35 cellular contexts compared by ENCODE assay signal in genomic region chr1:202605515-202605914, GRCh38.
"Had no signal": no experiment of that assay in that cellular context is flagged by ENCODE, and none has a peak within 500 bp of the region (broad histone marks: within the 10 kb centered on the region; RNA-seq: fewer than 3 reads in every experiment).

No MANE protein-coding gene starts in this region.

- ATAC-seq: activated CD4-positive, alpha-beta T cell treated with anti-CD3 and anti-CD28 coated beads for 36 hours; activated CD8-positive, alpha-beta memory T cell treated with anti-CD3 and anti-CD28 coated beads, Interleukin-2, amount 10 ng/mL, durations not matched to agents 7 days and 5 days; activated CD8-positive, alpha-beta T cell treated with anti-CD3 and anti-CD28 coated beads, Interleukin-2, amount 10 ng/mL, durations not matched to agents 7 days and 5 days; activated naive CD8-positive, alpha-beta T cell treated with anti-CD3 and anti-CD28 coated beads, Interleukin-2, amount 50 U/mL, for 24 hours had no signal

- H3K9me3 ChIP-seq: ascending aorta had no signal

- H3K27me3 ChIP-seq: ascending aorta, cardiac muscle cell had no signal

- H3K27ac ChIP-seq: ascending aorta, cardiac muscle cell, VCaP had no signal

- H3K4me3 Mint-ChIP-seq: activated B cell treated with CpG ODN at 0.5 μM for 24 hours; activated CD4-positive, alpha-beta memory T cell treated with anti-CD3 and anti-CD28 coated beads, Interleukin-2, amount 10 ng/mL, durations not matched to agents 7 days and 5 days; activated CD4-positive, alpha-beta T cell treated with anti-CD3 and anti-CD28 coated beads for 36 hours; activated CD4-positive, alpha-beta T cell treated with anti-CD3 and anti-CD28 coated beads, Interleukin-2, amount 10 ng/mL, durations not matched to agents 7 days and 5 days; activated CD8-positive, alpha-beta memory T cell treated with anti-CD3 and anti-CD28 coated beads, Interleukin-2, amount 10 ng/mL, durations not matched to agents 7 days and 5 days; activated CD8-positive, alpha-beta T cell treated with anti-CD3 and anti-CD28 coated beads, Interleukin-2, amount 10 ng/mL, durations not matched to agents 7 days and 5 days; activated naive CD4-positive, alpha-beta T cell treated with anti-CD3 and anti-CD28 coated beads, Interleukin-2, amount 10 ng/mL, durations not matched to agents 7 days and 5 days; activated naive CD8-positive, alpha-beta T cell; activated naive CD8-positive, alpha-beta T cell treated with anti-CD3 and anti-CD28 coated beads, Interleukin-2, amount 10 ng/mL, durations not matched to agents 7 days and 5 days; activated naive CD8-positive, alpha-beta T cell treated with anti-CD3 and anti-CD28 coated beads, Interleukin-2, amount 50 U/mL, for 24 hours; activated T-cell treated with anti-CD3 and anti-CD28 coated beads, Interleukin-2, amount 50 U/mL, for 24 hours; brain; central memory CD8-positive, alpha-beta T cell; T-helper 1 cell treated with Interleukin-12 subunit alpha and Interleukin-12 subunit beta and Interleukin-4 antibody, amounts not matched to agents 30 μg/mL and 1 μg/mL, for 36 hours; T-helper 2 cell treated with Interferon-gamma antibody and Interleukin-4, amounts not matched to agents 5 μg/mL and 100 μg/mL, for 36 hours had no signal

- H3K4me1 ChIP-seq: ascending aorta had no signal

- DNase-seq: activated B cell treated with CpG ODN at 0.5 μM for 24 hours; activated CD4-positive, alpha-beta memory T cell treated with anti-CD3 and anti-CD28 coated beads, Interleukin-2, amount 10 ng/mL, durations not matched to agents 7 days and 5 days; activated CD4-positive, alpha-beta T cell treated with anti-CD3 and anti-CD28 coated beads for 1 hour; activated CD4-positive, alpha-beta T cell treated with anti-CD3 and anti-CD28 coated beads for 36 hours; activated CD4-positive, alpha-beta T cell treated with anti-CD3 and anti-CD28 coated beads for 48 hours; activated CD4-positive, alpha-beta T cell treated with anti-CD3 and anti-CD28 coated beads, Interleukin-2, amount 10 ng/mL, durations not matched to agents 7 days and 5 days; activated CD4-positive, alpha-beta T cell treated with anti-CD3 and anti-CD28 coated beads, Interleukin-2, amount 50 U/mL, for 48 hours; activated CD8-positive, alpha-beta memory T cell treated with anti-CD3 and anti-CD28 coated beads for 24 hours; activated CD8-positive, alpha-beta memory T cell treated with anti-CD3 and anti-CD28 coated beads, Interleukin-2, amount 10 ng/mL, durations not matched to agents 7 days and 5 days; activated CD8-positive, alpha-beta memory T cell treated with anti-CD3 and anti-CD28 coated beads, Interleukin-2, amount 50 U/mL, for 48 hours; activated CD8-positive, alpha-beta T cell treated with anti-CD3 and anti-CD28 coated beads, Interleukin-2, amount 10 ng/mL, durations not matched to agents 7 days and 5 days; activated effector memory CD4-positive, alpha-beta T cell treated with Interleukin-2 at 50 U/mL for 16 hours; activated gamma-delta T cell; activated naive CD4-positive, alpha-beta T cell treated with anti-CD3 and anti-CD28 coated beads, Interleukin-2, amount 10 ng/mL, durations not matched to agents 7 days and 5 days; activated naive CD4-positive, alpha-beta T cell treated with Interleukin-2 at 50 U/mL for 16 hours; activated naive CD8-positive, alpha-beta T cell treated with anti-CD3 and anti-CD28 coated beads, Interleukin-2, amount 10 ng/mL, durations not matched to agents 7 days and 5 days; activated naive CD8-positive, alpha-beta T cell treated with anti-CD3 and anti-CD28 coated beads, Interleukin-2, amount 50 U/mL, for 24 hours; activated T-cell treated with anti-CD3 and anti-CD28 coated beads, Interleukin-2, amount 50 U/mL, for 24 hours; activated T-cell treated with anti-CD3 and anti-CD28 coated beads, Interleukin-2, amount 50 U/mL, for 48 hours; amygdala; anterior cingulate cortex; caudate nucleus; cerebellar nuclear complex; T-helper 1 cell; T-helper 2 cell; T-helper 9 cell had no signal

- H3K9me3 Mint-ChIP-seq: activated B cell treated with CpG ODN at 0.5 μM for 24 hours; activated CD4-positive, alpha-beta memory T cell treated with anti-CD3 and anti-CD28 coated beads, Interleukin-2, amount 10 ng/mL, durations not matched to agents 7 days and 5 days; activated CD4-positive, alpha-beta T cell treated with anti-CD3 and anti-CD28 coated beads, Interleukin-2, amount 10 ng/mL, durations not matched to agents 7 days and 5 days; activated naive CD4-positive, alpha-beta T cell treated with anti-CD3 and anti-CD28 coated beads, Interleukin-2, amount 10 ng/mL, durations not matched to agents 7 days and 5 days; activated naive CD8-positive, alpha-beta T cell treated with anti-CD3 and anti-CD28 coated beads, Interleukin-2, amount 10 ng/mL, durations not matched to agents 7 days and 5 days; activated naive CD8-positive, alpha-beta T cell treated with anti-CD3 and anti-CD28 coated beads, Interleukin-2, amount 50 U/mL, for 24 hours; activated T-cell treated with anti-CD3 and anti-CD28 coated beads, Interleukin-2, amount 50 U/mL, for 24 hours; activated T-helper 2 cell treated with anti-CD3 and anti-CD28 coated beads, Interferon-gamma antibody, Interleukin-2, Interleukin-4, amounts not matched to agents 10 μg/mL and 5 μg/mL and 100 μg/mL, durations not matched to agents 14 hours and 24 hours and 36 hours; central memory CD8-positive, alpha-beta T cell; T-helper 1 cell treated with Interleukin-12 subunit alpha and Interleukin-12 subunit beta and Interleukin-4 antibody, amounts not matched to agents 30 μg/mL and 1 μg/mL, for 36 hours; T-helper 2 cell treated with Interferon-gamma antibody and Interleukin-4, amounts not matched to agents 5 μg/mL and 100 μg/mL, for 36 hours had no signal

- H3K36me3 Mint-ChIP-seq: activated CD8-positive, alpha-beta memory T cell treated with anti-CD3 and anti-CD28 coated beads, Interleukin-2, amount 10 ng/mL, durations not matched to agents 7 days and 5 days; activated naive CD4-positive, alpha-beta T cell treated with anti-CD3 and anti-CD28 coated beads, Interleukin-2, amount 10 ng/mL, durations not matched to agents 7 days and 5 days; activated naive CD8-positive, alpha-beta T cell treated with anti-CD3 and anti-CD28 coated beads, Interleukin-2, amount 10 ng/mL, durations not matched to agents 7 days and 5 days had no signal

- H3K4me1 Mint-ChIP-seq: activated B cell treated with CpG ODN at 0.5 μM for 24 hours; activated CD4-positive, alpha-beta T cell treated with anti-CD3 and anti-CD28 coated beads for 36 hours; activated CD8-positive, alpha-beta memory T cell treated with anti-CD3 and anti-CD28 coated beads, Interleukin-2, amount 10 ng/mL, durations not matched to agents 7 days and 5 days; activated naive CD8-positive, alpha-beta T cell treated with anti-CD3 and anti-CD28 coated beads, Interleukin-2, amount 50 U/mL, for 24 hours; brain; central memory CD8-positive, alpha-beta T cell had no signal

- H3K27me3 Mint-ChIP-seq: activated B cell treated with CpG ODN at 0.5 μM for 24 hours; activated CD4-positive, alpha-beta memory T cell treated with anti-CD3 and anti-CD28 coated beads, Interleukin-2, amount 10 ng/mL, durations not matched to agents 7 days and 5 days; activated CD4-positive, alpha-beta T cell treated with anti-CD3 and anti-CD28 coated beads for 36 hours; activated CD4-positive, alpha-beta T cell treated with anti-CD3 and anti-CD28 coated beads, Interleukin-2, amount 10 ng/mL, durations not matched to agents 7 days and 5 days; activated CD8-positive, alpha-beta memory T cell treated with anti-CD3 and anti-CD28 coated beads, Interleukin-2, amount 10 ng/mL, durations not matched to agents 7 days and 5 days; activated naive CD4-positive, alpha-beta T cell treated with anti-CD3 and anti-CD28 coated beads, Interleukin-2, amount 10 ng/mL, durations not matched to agents 7 days and 5 days; activated naive CD8-positive, alpha-beta T cell; activated naive CD8-positive, alpha-beta T cell treated with anti-CD3 and anti-CD28 coated beads, Interleukin-2, amount 10 ng/mL, durations not matched to agents 7 days and 5 days; activated naive CD8-positive, alpha-beta T cell treated with anti-CD3 and anti-CD28 coated beads, Interleukin-2, amount 50 U/mL, for 24 hours; activated T-cell treated with anti-CD3 and anti-CD28 coated beads, Interleukin-2, amount 50 U/mL, for 24 hours; brain; central memory CD8-positive, alpha-beta T cell had no signal

- H3K27ac Mint-ChIP-seq: activated B cell treated with CpG ODN at 0.5 μM for 24 hours; activated CD4-positive, alpha-beta memory T cell treated with anti-CD3 and anti-CD28 coated beads, Interleukin-2, amount 10 ng/mL, durations not matched to agents 7 days and 5 days; activated CD4-positive, alpha-beta T cell treated with anti-CD3 and anti-CD28 coated beads for 36 hours; activated CD4-positive, alpha-beta T cell treated with anti-CD3 and anti-CD28 coated beads, Interleukin-2, amount 10 ng/mL, durations not matched to agents 7 days and 5 days; activated CD8-positive, alpha-beta memory T cell treated with anti-CD3 and anti-CD28 coated beads, Interleukin-2, amount 10 ng/mL, durations not matched to agents 7 days and 5 days; activated CD8-positive, alpha-beta T cell treated with anti-CD3 and anti-CD28 coated beads, Interleukin-2, amount 10 ng/mL, durations not matched to agents 7 days and 5 days; activated naive CD4-positive, alpha-beta T cell treated with anti-CD3 and anti-CD28 coated beads, Interleukin-2, amount 10 ng/mL, durations not matched to agents 7 days and 5 days; activated naive CD8-positive, alpha-beta T cell; activated naive CD8-positive, alpha-beta T cell treated with anti-CD3 and anti-CD28 coated beads, Interleukin-2, amount 10 ng/mL, durations not matched to agents 7 days and 5 days; activated naive CD8-positive, alpha-beta T cell treated with anti-CD3 and anti-CD28 coated beads, Interleukin-2, amount 50 U/mL, for 24 hours; activated T-cell treated with anti-CD3 and anti-CD28 coated beads, Interleukin-2, amount 50 U/mL, for 24 hours; activated T-helper 2 cell treated with anti-CD3 and anti-CD28 coated beads, Interferon-gamma antibody, Interleukin-2, Interleukin-4, amounts not matched to agents 10 μg/mL and 5 μg/mL and 100 μg/mL, durations not matched to agents 14 hours and 24 hours and 36 hours; brain; T-helper 1 cell treated with Interleukin-12 subunit alpha and Interleukin-12 subunit beta and Interleukin-4 antibody, amounts not matched to agents 30 μg/mL and 1 μg/mL, for 36 hours; T-helper 2 cell treated with Interferon-gamma antibody and Interleukin-4, amounts not matched to agents 5 μg/mL and 100 μg/mL, for 36 hours had no signal

- H3K4me3 ChIP-seq: ascending aorta, cardiac muscle cell had no signal
